Comparison of ENCODE assay signal across 9 cellular contexts in genomic region chr1:152458384-152459185, GRCh38. TPM values are rescaled to one million over a fixed set of nuclear protein-coding genes. Genes with fewer than 3 reads are reported as not detected.
DNase-seq lines count a peak whose midpoint lies in the region; ATAC-seq and TF ChIP-seq lines count a peak whose summit lies in the region.
"Had no signal": no experiment of that assay in that cellular context is flagged by ENCODE, and none has a peak within 500 bp of the region (broad histone marks: within the 10 kb centered on the region; RNA-seq: fewer than 3 reads in every experiment).

No MANE protein-coding gene starts in this region.

- H3K4me3 Mint-ChIP-seq in endothelial cell (ENCODE audit: unreplicated experiment) (no peak overlapping the region), naive B cell (peak overlapping the region in 5 of 8 donors; percentile 10 to 76 (median 36))
- H3K4me3 Mint-ChIP-seq: dendritic cell treated with granulocyte-macrophage colony-stimulating factor and Interleukin-4, amounts not matched to agents 40 ng/mL and 50 ng/mL, for 4 days had no signal

- no peak overlapping the region for H3K27ac Mint-ChIP-seq in endothelial cell (ENCODE audit: unreplicated experiment)
- H3K27ac Mint-ChIP-seq in naive B cell = peak overlapping the region in 3 of 6 donors; percentile 8 to 74 (median 59)
- H3K27ac Mint-ChIP-seq: dendritic cell treated with granulocyte-macrophage colony-stimulating factor and Interleukin-4, amounts not matched to agents 40 ng/mL and 50 ng/mL, for 4 days had no signal

- H3K27me3 Mint-ChIP-seq in endothelial cell (ENCODE audit: unreplicated experiment) = no peaks in the 10 kb centered on the region
- peaks cover 0 to 8% (median 7%) of the 10 kb centered on the region in 3 donors for H3K27me3 Mint-ChIP-seq in naive B cell

- peak; percentile 36 for ATAC-seq in HG03108 (IDR thresholded peaks at IDR 0.05; ENCODE audit: unreplicated experiment)
- peak; percentile 59 to 64 for ATAC-seq in naive B cell (ENCODE audit: low read depth in 2 of 2)
- ATAC-seq in HG03139 (IDR thresholded peaks at IDR 0.05; ENCODE audit: unreplicated experiment) = no peak

- H3K9me3 Mint-ChIP-seq in endothelial cell (ENCODE audit: unreplicated experiment) (no peaks in the 10 kb centered on the region), naive B cell (no peaks in the 10 kb centered on the region)
- H3K9me3 Mint-ChIP-seq: dendritic cell treated with granulocyte-macrophage colony-stimulating factor and Interleukin-4, amounts not matched to agents 40 ng/mL and 50 ng/mL, for 4 days had no signal

- H3K4me1 Mint-ChIP-seq in endothelial cell (ENCODE audit: unreplicated experiment) (peaks cover 7% of the 10 kb centered on the region), naive B cell (peaks cover 24 to 33% (median 29%) of the 10 kb centered on the region in 3 donors)

- TF ChIP-seq CTCF in endothelial cell (IDR thresholded peaks at IDR 0.05; ENCODE audit: unreplicated experiment) = peak; percentile 78

- H3K36me3 Mint-ChIP-seq in endothelial cell (ENCODE audit: low read depth, unreplicated experiment) (no peaks in the 10 kb centered on the region), naive B cell (no peaks in the 10 kb centered on the region)

- DNase-seq in DMS 273 treated with DMSO at 0.1 percent for 48 hours (lab: John Stamatoyannopoulos, UW) (peak; percentile 32), NOMO-1 treated with dmso at 0.1 percent for 144 hours (lab: John Stamatoyannopoulos, UW; ENCODE audit: unreplicated experiment) (peak; percentile 44), endothelial cell (ENCODE audit: low spot score) (peak; percentile 85), naive B cell (peak; percentile 58)
- peak; percentile 92 for DNase-seq in activated CD8-positive, alpha-beta memory T cell treated with anti-CD3 and anti-CD28 coated beads for 24 hours
- peak; percentile 63 to 72 for DNase-seq in stimulated activated CD8-positive, alpha-beta memory T cell treated with anti-CD3 and anti-CD28 coated beads, Interleukin-7, amount 100 ng/mL, for 1 hour (ENCODE audit: low read depth in 2 of 2)

RNA-seq across cellular contexts. Expression of gene CRNN, which starts 44.5 kb away (rescaled TPM):
- total RNA-seq in endothelial cell (ENCODE audit: unreplicated experiment) = not detected
- not detected for polyA plus RNA-seq in naive B cell (ENCODE audit: low read depth in 6 of 6)

RNA-seq across cellular contexts. Expression of gene LCE5A, which starts 52.0 kb away (rescaled TPM):
- total RNA-seq in endothelial cell (ENCODE audit: unreplicated experiment) = not detected
- not detected for polyA plus RNA-seq in naive B cell (ENCODE audit: low read depth in 6 of 6)

RNA-seq across cellular contexts. Expression of gene CRCT1, which starts 55.7 kb away (rescaled TPM):
- total RNA-seq in endothelial cell (ENCODE audit: unreplicated experiment) = not detected
- not detected for polyA plus RNA-seq in naive B cell (ENCODE audit: low read depth in 6 of 6)

Comparison
In these comparisons a context has a peak if more than half of its experiments do, and no peak if none do; other contexts are left out.
1. DNase-seq: peak in every context shown above with its lines; median percentile 92 in activated CD8-positive, alpha-beta memory T cell treated with anti-CD3 and anti-CD28 coated beads for 24 hours; 85 in endothelial cell; 68 in stimulated activated CD8-positive, alpha-beta memory T cell treated with anti-CD3 and anti-CD28 coated beads, Interleukin-7, amount 100 ng/mL, for 1 hour; 58 in naive B cell; 44 in NOMO-1 treated with dmso at 0.1 percent for 144 hours; 32 in DMS 273 treated with DMSO at 0.1 percent for 48 hours.